In genomic region chr5:127517110-127517479, GRCh38 we compare ENCODE assay signal across 8 cellular contexts. TPM values are rescaled to one million over a fixed set of nuclear protein-coding genes. Genes with fewer than 3 reads are reported as not detected.
A peak's percentile ranks its signal among the peaks of the same experiment; 100 is the strongest.
DNase-seq lines count a peak whose midpoint lies in the region; ATAC-seq and TF ChIP-seq lines count a peak whose summit lies in the region.

No MANE protein-coding gene starts in this region.

- peaks cover 30% of the 10 kb centered on the region for H3K36me3 Mint-ChIP-seq in activated naive CD8-positive, alpha-beta T cell treated with anti-CD3 and anti-CD28 coated beads, Interleukin-2, amount 50 U/mL, for 24 hours (ENCODE audit: low read depth)

- peaks cover 24% of the 10 kb centered on the region for H3K4me1 Mint-ChIP-seq in activated naive CD8-positive, alpha-beta T cell treated with anti-CD3 and anti-CD28 coated beads, Interleukin-2, amount 50 U/mL, for 24 hours

- peaks cover 17% of the 10 kb centered on the region for H3K9me3 Mint-ChIP-seq in activated naive CD8-positive, alpha-beta T cell treated with anti-CD3 and anti-CD28 coated beads, Interleukin-2, amount 50 U/mL, for 24 hours

- H3K36me3 ChIP-seq in DOHH2 (ENCODE audit: control insufficient read depth, low read length) = peaks cover 31% of the 10 kb centered on the region
- no peaks in the 10 kb centered on the region for H3K36me3 ChIP-seq in thoracic aorta

- no peak for TF ChIP-seq CTCF in DOHH2 (IDR thresholded peaks at IDR 0.05; ENCODE audit: low read depth, low read length, poor library complexity, severe bottlenecking)
- no peak for TF ChIP-seq CTCF in thoracic aorta (IDR thresholded peaks at IDR 0.05)
- no peak for TF ChIP-seq CTCF in GM13977 (IDR thresholded peaks at IDR 0.05; ENCODE audit: extremely low read depth, insufficient read depth, missing control alignments)

- peaks cover 46% of the 10 kb centered on the region for H3K79me2 ChIP-seq in DOHH2 (ENCODE audit: control insufficient read depth, low read length)

- peaks cover 2% of the 10 kb centered on the region for H3K27me3 Mint-ChIP-seq in activated naive CD8-positive, alpha-beta T cell treated with anti-CD3 and anti-CD28 coated beads, Interleukin-2, amount 50 U/mL, for 24 hours

- H3F3A ChIP-seq in DOHH2 (ENCODE audit: control insufficient read depth, insufficient read depth) = no peaks in the 10 kb centered on the region

- peaks cover 19% of the 10 kb centered on the region for H3K4me1 ChIP-seq in DOHH2 (ENCODE audit: control insufficient read depth, low read length)
- peaks cover 11 to 22% of the 10 kb centered on the region in 2 donors for H3K4me1 ChIP-seq in thoracic aorta (ENCODE audit: control insufficient read depth in 1 of 2, low read depth in 2 of 2)

- DNase-seq in HS-27A (ENCODE audit: low read depth) = peak; percentile 20
- no peak for DNase-seq in activated naive CD8-positive, alpha-beta T cell treated with anti-CD3 and anti-CD28 coated beads, Interleukin-2, amount 50 U/mL, for 24 hours
- peak; percentile 84 for DNase-seq in kidney glomerular epithelial cell (lab: John Stamatoyannopoulos, UW)
- peak; percentile 11 for DNase-seq in thoracic aorta (ENCODE audit: low spot score)
- DNase-seq in GM13977 (ENCODE audit: low spot score) = no peak
- DNase-seq in stimulated activated CD4-positive, alpha-beta T cell treated with anti-CD3 and anti-CD28 coated beads, Interleukin-4, amount 100 ng/mL, for 24 hours = no peak

- H3K4me3 ChIP-seq in DOHH2 (ENCODE audit: low read length) (peak overlapping the region; percentile 99), thoracic aorta (peak overlapping the region; percentile 99)

- H3K27ac Mint-ChIP-seq in activated naive CD8-positive, alpha-beta T cell treated with anti-CD3 and anti-CD28 coated beads, Interleukin-2, amount 50 U/mL, for 24 hours = peak overlapping the region; percentile 30

- peaks cover 3% of the 10 kb centered on the region; the same call in 1 of the 2 replicates for H3K27me3 ChIP-seq in DOHH2 (ENCODE audit: control insufficient read depth, low read length)
- no peaks in the 10 kb centered on the region for H3K27me3 ChIP-seq in thoracic aorta (replicated peaks; ENCODE audit: insufficient read depth)

- H4K20me1 ChIP-seq in DOHH2 (ENCODE audit: control insufficient read depth, insufficient read depth, low read depth, low read length) = no peaks in the 10 kb centered on the region

- H3K27ac ChIP-seq in DOHH2 (ENCODE audit: low read depth, low read length) (no peak overlapping the region), thoracic aorta (no peak overlapping the region)

- no peaks in the 10 kb centered on the region for H3K9me2 ChIP-seq in DOHH2 (replicated peaks; ENCODE audit: control insufficient read depth, low read length)

- H3K4me2 ChIP-seq in DOHH2 (ENCODE audit: low read length) = peak overlapping the region; percentile 88

- peak overlapping the region; percentile 83 for H3K4me3 Mint-ChIP-seq in activated naive CD8-positive, alpha-beta T cell treated with anti-CD3 and anti-CD28 coated beads, Interleukin-2, amount 50 U/mL, for 24 hours

- H3K9me3 ChIP-seq in DOHH2 (ENCODE audit: control insufficient read depth, insufficient read depth, low read length) (peaks cover 22% of the 10 kb centered on the region), thoracic aorta (no peaks in the 10 kb centered on the region)

- peak; percentile 24 for ATAC-seq in GM21423 (IDR thresholded peaks at IDR 0.05; ENCODE audit: unreplicated experiment)
- peak; percentile 33 for ATAC-seq in activated naive CD8-positive, alpha-beta T cell treated with anti-CD3 and anti-CD28 coated beads, Interleukin-2, amount 50 U/mL, for 24 hours
- ATAC-seq in thoracic aorta (ENCODE audit: insufficient number of reproducible peaks, low FRiP score, low read depth) = peak; percentile 26

- in situ Hi-C loops in GM13977 (cut with MboI; ENCODE audit: low pct_unique_long_range_greater_than_20kb, low sequenced_read_pairs, unreplicated experiment) = loop anchor here (25.0 kb wide), 1 partner anchor 855 kb away; no protein-coding TSS in a partner anchor

RNA-seq across cellular contexts. Expression of gene PRRC1, which starts 0.3 kb away (rescaled TPM):
- 10 to 100 TPM; 28.7 to 41.6 TPM for total RNA-seq in thoracic aorta

Comparison
In these comparisons a context has a peak if more than half of its experiments do, and no peak if none do; other contexts are left out.
1. DNase-seq: peak in HS-27A (single experiment), kidney glomerular epithelial cell (single experiment) and thoracic aorta (single experiment); none in activated naive CD8-positive, alpha-beta T cell treated with anti-CD3 and anti-CD28 coated beads, Interleukin-2, amount 50 U/mL, for 24 hours (single experiment), GM13977 (single experiment) and stimulated activated CD4-positive, alpha-beta T cell treated with anti-CD3 and anti-CD28 coated beads, Interleukin-4, amount 100 ng/mL, for 24 hours (single experiment).
2. Peak in every context shown above with its lines, with median percentiles within 50 percentile points of each other: ATAC-seq.